In the genomic region with DNA sequence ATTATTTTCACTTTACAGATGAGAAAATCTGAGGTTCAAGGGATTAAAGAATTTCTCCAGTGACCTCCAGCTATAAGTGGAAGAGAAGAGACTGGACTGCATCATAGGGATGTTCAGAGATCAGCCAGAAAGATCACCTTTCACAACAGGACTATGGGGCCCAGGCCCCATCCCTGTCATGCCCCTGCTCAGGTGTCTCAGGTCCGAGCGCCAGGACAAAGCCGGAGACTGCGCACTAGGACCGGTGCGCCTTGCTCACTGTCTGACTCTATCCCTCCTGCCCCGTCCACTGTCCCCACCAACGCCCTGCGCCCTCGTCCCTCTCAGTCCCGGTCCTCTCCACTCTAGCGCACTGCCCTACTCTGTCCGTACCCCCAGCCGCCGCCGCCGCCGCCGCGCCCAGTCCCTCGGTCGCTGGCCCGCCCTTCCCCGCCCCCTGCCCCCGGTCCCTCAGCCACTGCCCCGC, we compare ENCODE assay signal across 1 cellular context.
TF ChIP-seq lines count a peak whose summit lies in the region.

No MANE protein-coding gene starts in this region.

TF ChIP-seq in A549, 52 proteins besides CTCF, POLR2A, EP300 and RAD21 (continued from another document):
- TF ChIP-seq, protein P1, sequence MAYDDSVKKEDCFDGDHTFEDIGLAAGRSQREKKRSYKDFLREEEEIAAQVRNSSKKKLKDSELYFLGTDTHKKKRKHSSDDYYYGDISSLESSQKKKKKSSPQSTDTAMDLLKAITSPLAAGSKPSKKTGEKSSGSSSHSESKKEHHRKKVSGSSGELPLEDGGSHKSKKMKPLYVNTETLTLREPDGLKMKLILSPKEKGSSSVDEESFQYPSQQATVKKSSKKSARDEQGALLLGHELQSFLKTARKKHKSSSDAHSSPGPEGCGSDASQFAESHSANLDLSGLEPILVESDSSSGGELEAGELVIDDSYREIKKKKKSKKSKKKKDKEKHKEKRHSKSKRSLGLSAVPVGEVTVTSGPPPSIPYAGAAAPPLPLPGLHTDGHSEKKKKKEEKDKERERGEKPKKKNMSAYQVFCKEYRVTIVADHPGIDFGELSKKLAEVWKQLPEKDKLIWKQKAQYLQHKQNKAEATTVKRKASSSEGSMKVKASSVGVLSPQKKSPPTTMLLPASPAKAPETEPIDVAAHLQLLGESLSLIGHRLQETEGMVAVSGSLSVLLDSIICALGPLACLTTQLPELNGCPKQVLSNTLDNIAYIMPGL (CRISPR knock-in tag; IDR thresholded peaks at IDR 0.05; ENCODE audit: borderline replicate concordance), result no peak
- no peak for TF ChIP-seq KDM5A (IDR thresholded peaks at IDR 0.05)
- TF ChIP-seq CBX8 (IDR thresholded peaks at IDR 0.05), result no peak
- TF ChIP-seq ZC3H11A (IDR thresholded peaks at IDR 0.05), result no peak
